Comparison of ENCODE assay signal across 10 cellular contexts in genomic region chr17:7589891-7590611, GRCh38. TPM values are rescaled to one million over a fixed set of nuclear protein-coding genes. Genes with fewer than 3 reads are reported as not detected.
DNase-seq lines count a peak whose midpoint lies in the region; ATAC-seq, FAIRE-seq and TF ChIP-seq lines count a peak whose summit lies in the region.
"Had no signal": no experiment of that assay in that cellular context is flagged by ENCODE, and none has a peak within 500 bp of the region (broad histone marks: within the 10 kb centered on the region; RNA-seq: fewer than 3 reads in every experiment).

Gene SOX15 (minus strand): TSS chr17:7590094. CDS start chr17:7589676, 418 bp downstream.

- no peak within 1 kb of the TSS for H3K4me3 Mint-ChIP-seq in activated naive CD4-positive, alpha-beta T cell treated with anti-CD3 and anti-CD28 coated beads, Interleukin-2, amount 50 U/mL, for 24 hours

- no peak for TF ChIP-seq POLR2A in HepG2 (IDR thresholded peaks at IDR 0.05; ENCODE audit: insufficient read depth in 1 of 2, low read depth in 2 of 2, low read length in 2 of 2)

- peaks cover 7% of the 10 kb centered on the region for H3K4me1 Mint-ChIP-seq in activated naive CD4-positive, alpha-beta T cell treated with anti-CD3 and anti-CD28 coated beads, Interleukin-2, amount 50 U/mL, for 24 hours

- no peak for TF ChIP-seq CTCF in HepG2 (CRISPR knock-in tag; IDR thresholded peaks at IDR 0.05)
- no peak for TF ChIP-seq CTCF in upper lobe of right lung (IDR thresholded peaks at IDR 0.05)

- CTCF ChIA-PET in HepG2 (lab: Yijun Ruan, JAX; ENCODE audit: low intra/inter-chr PET ratio, low total read pairs), result no interaction called here

- H3K27ac ChIP-seq in caudate nucleus (ENCODE audit: low read depth, low read length) (peak within 1 kb of the TSS; percentile 52), HepG2 (ENCODE audit: extremely low read length, insufficient read depth, low read length) (peak within 1 kb of the TSS; percentile 13), upper lobe of right lung (no peak within 1 kb of the TSS)
- H3K27ac ChIP-seq: VCaP had no signal

- no peak within 1 kb of the TSS for H3K9ac ChIP-seq in HepG2 (ENCODE audit: insufficient read depth, low read depth, low read length)

- H3K4me1 ChIP-seq in HepG2 (ENCODE audit: insufficient read depth, low read length) (peaks cover 7% of the 10 kb centered on the region), upper lobe of right lung (peaks cover 9% of the 10 kb centered on the region)

- no peaks in the 10 kb centered on the region for H3K9me3 Mint-ChIP-seq in activated naive CD4-positive, alpha-beta T cell treated with anti-CD3 and anti-CD28 coated beads, Interleukin-2, amount 50 U/mL, for 24 hours

- H3K4me2 ChIP-seq in HepG2 (ENCODE audit: low read depth, low read length), result no peak within 1 kb of the TSS

- no peak within 1 kb of the TSS for H3K4me3 ChIP-seq in HepG2 (replicated peaks in 1 of 3; ENCODE audit: insufficient read depth in 1 of 3, low read depth in 2 of 3, low read length in 3 of 3)
- peak within 1 kb of the TSS; percentile 28 for H3K4me3 ChIP-seq in upper lobe of right lung

- POLR2A ChIA-PET in HepG2 (lab: Yijun Ruan, JAX), result interaction anchor here (1.7 kb wide), 1 partner anchor 97 kb away, joined by 5 read pairs; the partner anchor contains the start of gene TP53

- H3K9me3 ChIP-seq in HepG2 (ENCODE audit: low read length) (no peaks in the 10 kb centered on the region), upper lobe of right lung (no peaks in the 10 kb centered on the region)

- H3K27me3 Mint-ChIP-seq in activated naive CD4-positive, alpha-beta T cell treated with anti-CD3 and anti-CD28 coated beads, Interleukin-2, amount 50 U/mL, for 24 hours, result no peaks in the 10 kb centered on the region

- no peaks in the 10 kb centered on the region for H4K20me1 ChIP-seq in HepG2 (ENCODE audit: insufficient read depth, low read length)

- ATAC-seq in HepG2 (no peak), upper lobe of right lung (no peak), GM19328 (IDR thresholded peaks at IDR 0.05; ENCODE audit: unreplicated experiment) (no peak), GM19467 (IDR thresholded peaks at IDR 0.05; ENCODE audit: unreplicated experiment) (no peak)

- no peak within 1 kb of the TSS for H2AFZ ChIP-seq in HepG2 (ENCODE audit: low read length)

- no peak for FAIRE-seq in HepG2 (lab: Jason Lieb, UNC)

- no peaks in the 10 kb centered on the region for H3K27me3 ChIP-seq in HepG2 (ENCODE audit: control insufficient read depth in 1 of 2, insufficient read depth in 2 of 2, low read length in 2 of 2)
- no peaks in the 10 kb centered on the region for H3K27me3 ChIP-seq in upper lobe of right lung

- TF ChIP-seq EP300 in HepG2 (IDR thresholded peaks at IDR 0.05; ENCODE audit: low read depth in 2 of 2, low read length in 2 of 2) (no peak), HepG2 (CRISPR knock-in tag; IDR thresholded peaks at IDR 0.05; ENCODE audit: borderline replicate concordance) (no peak)

- H3K36me3 ChIP-seq in HepG2 (replicated peaks in 1 of 2; ENCODE audit: control insufficient read depth in 1 of 2, insufficient read depth in 2 of 2, low read length in 2 of 2) (peaks cover 27 to 59% of the 10 kb centered on the region in 2 experiments), upper lobe of right lung (peaks cover 56% of the 10 kb centered on the region)

- TF ChIP-seq RAD21 in HepG2 (CRISPR knock-in tag; IDR thresholded peaks at IDR 0.05), result no peak

- BruUV-seq in HepG2 (replicated peaks; lab: Mats Ljungman, UMichigan), result no TSS peak

- H3K36me3 Mint-ChIP-seq in activated naive CD4-positive, alpha-beta T cell treated with anti-CD3 and anti-CD28 coated beads, Interleukin-2, amount 50 U/mL, for 24 hours, result peaks cover 16% of the 10 kb centered on the region

- no peak for DNase-seq in activated naive CD4-positive, alpha-beta T cell treated with anti-CD3 and anti-CD28 coated beads, Interleukin-2, amount 50 U/mL, for 16 hours
- DNase-seq in caudate nucleus (lab: John Stamatoyannopoulos, UW) (no peak), HepG2 (ENCODE audit: low spot score) (no peak), upper lobe of right lung (no peak), KBM-7 (no peak)
- DNase-seq: DND-41 had no signal

- 96% methylated on average over 21 of the region's 23 CpGs for WGBS in HepG2 (ENCODE audit: low lambda C conversion rate)

- intact Hi-C loops in HepG2 (cut with micrococcal nuclease; ENCODE audit: unreplicated experiment), result no loop called here
- intact Hi-C loops in upper lobe of right lung (cut with DNase I), result no loop called here

- in situ Hi-C loops in HepG2 (cut with HindIII; ENCODE audit: extremely low pct_ligation_motif_present, low pct_unique_long_range_greater_than_20kb), result loop anchor here (5.0 kb wide), 1 partner anchor 97 kb away; the partner anchor contains the start of genes TP53 and WRAP53
- in situ Hi-C loops in KBM-7 (cut with MboI; ENCODE audit: low pct_unique_long_range_greater_than_20kb, low sequenced_read_pairs), result no loop called here

- peak within 1 kb of the TSS; percentile 74 for H3K27ac Mint-ChIP-seq in activated naive CD4-positive, alpha-beta T cell treated with anti-CD3 and anti-CD28 coated beads, Interleukin-2, amount 50 U/mL, for 24 hours

- peaks cover 2% of the 10 kb centered on the region for H3K79me2 ChIP-seq in HepG2 (ENCODE audit: insufficient read depth, low read length)

TF ChIP-seq in HepG2, 621 proteins besides CTCF, POLR2A, EP300 and RAD21 (continues in another document):
- TF ChIP-seq ZNF260 (CRISPR knock-in tag; IDR thresholded peaks at IDR 0.05; ENCODE audit: borderline replicate concordance, low read depth) (no peak), ZNF749 (CRISPR knock-in tag; IDR thresholded peaks at IDR 0.05; ENCODE audit: borderline replicate concordance) (no peak), HDAC1 (CRISPR knock-in tag; IDR thresholded peaks at IDR 0.05) (no peak), KLF11 (CRISPR knock-in tag; IDR thresholded peaks at IDR 0.05) (no peak), MED13 (CRISPR knock-in tag; IDR thresholded peaks at IDR 0.05) (no peak), ZNF598 (CRISPR knock-in tag; IDR thresholded peaks at IDR 0.05; ENCODE audit: borderline replicate concordance) (no peak), POLR2G (IDR thresholded peaks at IDR 0.05; ENCODE audit: low read depth, low read length) (peak; percentile 13; the same call in 1 of the 2 replicates), POLR2AphosphoS5 (IDR thresholded peaks at IDR 0.05; ENCODE audit: low read depth, low read length) (0 out of 2 replicates have a peak, but pooled peaks have one; percentile 10)
- TF ChIP-seq, protein P1, sequence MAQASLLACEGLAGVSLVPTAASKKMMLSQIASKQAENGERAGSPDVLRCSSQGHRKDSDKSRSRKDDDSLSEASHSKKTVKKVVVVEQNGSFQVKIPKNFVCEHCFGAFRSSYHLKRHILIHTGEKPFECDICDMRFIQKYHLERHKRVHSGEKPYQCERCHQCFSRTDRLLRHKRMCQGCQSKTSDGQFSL (CRISPR knock-in tag; IDR thresholded peaks at IDR 0.05), result peak; percentile 64; the same call in 1 of the 2 replicates
- TF ChIP-seq, protein P2, sequence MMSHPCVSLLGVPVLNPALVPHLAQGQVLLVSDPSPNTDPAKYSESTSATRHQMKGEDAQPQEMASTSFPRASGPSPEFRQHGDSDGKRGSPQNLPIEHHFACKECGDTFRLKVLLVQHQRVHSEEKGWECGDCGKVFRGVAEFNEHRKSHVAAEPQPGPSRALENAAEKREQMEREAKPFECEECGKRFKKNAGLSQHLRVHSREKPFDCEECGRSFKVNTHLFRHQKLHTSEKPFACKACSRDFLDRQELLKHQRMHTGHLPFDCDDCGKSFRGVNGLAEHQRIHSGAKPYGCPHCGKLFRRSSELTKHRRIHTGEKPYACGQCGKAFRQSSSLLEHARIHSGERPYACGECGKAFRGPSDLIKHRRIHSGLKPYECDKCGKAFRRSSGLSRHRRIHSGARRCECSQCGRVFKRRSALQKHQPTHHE (CRISPR knock-in tag; IDR thresholded peaks at IDR 0.05; ENCODE audit: borderline replicate concordance), result no peak
- TF ChIP-seq, protein P3, sequence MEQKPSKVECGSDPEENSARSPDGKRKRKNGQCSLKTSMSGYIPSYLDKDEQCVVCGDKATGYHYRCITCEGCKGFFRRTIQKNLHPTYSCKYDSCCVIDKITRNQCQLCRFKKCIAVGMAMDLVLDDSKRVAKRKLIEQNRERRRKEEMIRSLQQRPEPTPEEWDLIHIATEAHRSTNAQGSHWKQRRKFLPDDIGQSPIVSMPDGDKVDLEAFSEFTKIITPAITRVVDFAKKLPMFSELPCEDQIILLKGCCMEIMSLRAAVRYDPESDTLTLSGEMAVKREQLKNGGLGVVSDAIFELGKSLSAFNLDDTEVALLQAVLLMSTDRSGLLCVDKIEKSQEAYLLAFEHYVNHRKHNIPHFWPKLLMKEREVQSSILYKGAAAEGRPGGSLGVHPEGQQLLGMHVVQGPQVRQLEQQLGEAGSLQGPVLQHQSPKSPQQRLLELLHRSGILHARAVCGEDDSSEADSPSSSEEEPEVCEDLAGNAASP (CRISPR knock-in tag; IDR thresholded peaks at IDR 0.05; ENCODE audit: borderline replicate concordance), result no peak

RNA-seq across cellular contexts. Expression of gene SOX15, which starts in this region (rescaled TPM):
- 0.18 TPM in 1 of 2 replicates, not detected in the other for total RNA-seq in HepG2 (2016; rRNA removed; fragmentation: Illumina TruSeq; extraction: Trizol)
- total RNA-seq in HepG2 (2016; cell fraction: cytosol; rRNA removed; fragmentation: Illumina TruSeq; extraction: Trizol; ENCODE audit: low read depth), result not detected in 2 replicates
- 0.22 TPM in 1 of 2 replicates, not detected in the other for total RNA-seq in HepG2 (2016; cell fraction: insoluble cytoplasmic fraction; rRNA removed; fragmentation: Illumina TruSeq; extraction: Trizol)
- not detected in 2 replicates for total RNA-seq in HepG2 (2016; cell fraction: membrane; rRNA removed; fragmentation: Illumina TruSeq; extraction: Trizol)
- total RNA-seq in HepG2 (2016; cell fraction: nucleus; rRNA removed; fragmentation: Illumina TruSeq; extraction: Trizol), result 0.37 TPM in 1 of 2 replicates, not detected in the other
- 0.07 and 0.17 TPM in 2 replicates for polyA plus RNA-seq in HepG2 (2011; rRNA removed)
- polyA plus RNA-seq in HepG2 (2011; cell fraction: cytosol; rRNA removed), result 0.04 TPM in 1 of 2 replicates, not detected in the other
- 0.54 and 0.63 TPM in 2 replicates for polyA plus RNA-seq in HepG2 (2011; cell fraction: nucleus; rRNA removed)
- 0.44 and 0.63 TPM in 2 replicates for polyA plus RNA-seq in HepG2 (2012)
- polyA plus RNA-seq in HepG2 (2016; cell fraction: cytosol; fragmentation: Illumina TruSeq; extraction: Trizol; ENCODE audit: low read depth), result 0.17 TPM in 1 of 2 replicates, not detected in the other
- not detected in 2 replicates for polyA plus RNA-seq in HepG2 (2016; cell fraction: insoluble cytoplasmic fraction; fragmentation: Illumina TruSeq; extraction: Trizol; ENCODE audit: low read depth)
- polyA plus RNA-seq in HepG2 (2016; cell fraction: membrane; fragmentation: Illumina TruSeq; extraction: Trizol; ENCODE audit: low read depth), result not detected in 2 replicates
- 0.68 and 1.3 TPM in 2 replicates for polyA plus RNA-seq in HepG2 (2016; cell fraction: nucleus; fragmentation: Illumina TruSeq; extraction: Trizol; ENCODE audit: insufficient read depth, low read depth)
- 0.44 TPM in 1 of 2 replicates, not detected in the other for polyA minus RNA-seq in HepG2 (2011; rRNA and poly(A)+ RNA removed; ENCODE audit: low replicate concordance)
- not detected in 2 replicates for polyA minus RNA-seq in HepG2 (2011; cell fraction: cytosol; rRNA and poly(A)+ RNA removed)
- polyA minus RNA-seq in HepG2 (2011; cell fraction: nucleus; rRNA and poly(A)+ RNA removed), result 0.62 TPM in 1 of 2 replicates, not detected in the other
- 0.67 TPM for total RNA-seq in upper lobe of right lung
